ENCODE assay signal across 9 cellular contexts in genomic region chr3:81760924-81761903, GRCh38. TPM values are rescaled to one million over a fixed set of nuclear protein-coding genes. Genes with fewer than 3 reads are reported as not detected.
DNase-seq lines count a peak whose midpoint lies in the region; ATAC-seq, FAIRE-seq and TF ChIP-seq lines count a peak whose summit lies in the region.
"Had no signal": no experiment of that assay in that cellular context is flagged by ENCODE, and none has a peak within 500 bp of the region (broad histone marks: within the 10 kb centered on the region; RNA-seq: fewer than 3 reads in every experiment).

TSS of gene GBE1 (minus strand) at chr3:81761645. CDS start at chr3:81761517, 128 bp downstream.

- peak within 1 kb of the TSS; percentile 99 for H3K27ac ChIP-seq in AG04450 (ENCODE audit: low read depth, low read length)

- no peaks in the 10 kb centered on the region for H3K9me3 ChIP-seq in AG04450 (ENCODE audit: control insufficient read depth, insufficient read depth, low read length)

- TF ChIP-seq CTCF in AG04450 (IDR thresholded peaks at IDR 0.05; ENCODE audit: low read depth, low read length) (peak; percentile 59), WI38 (IDR thresholded peaks at IDR 0.05; ENCODE audit: low read depth, low read length) (peak; percentile 47), bronchial epithelial cell (IDR thresholded peaks at IDR 0.05; ENCODE audit: insufficient read depth, low read length, severe bottlenecking) (peak; percentile 45)

- H3K27me3 Mint-ChIP-seq in immature natural killer cell (ENCODE audit: low read depth in 3 of 3), result peaks cover 2 to 8% (median 5%) of the 10 kb centered on the region in 3 donors

- CTCF ChIA-PET in AG04450 (lab: Charles Lee), result interaction anchor here (1.1 to 1.4 kb wide), 2 partner anchors 93 to 151 kb away, joined by 3 to 5 read pairs; no protein-coding TSS in a partner anchor

- H3K9me3 Mint-ChIP-seq in immature natural killer cell, result no peaks in the 10 kb centered on the region

- POLR2A ChIA-PET in AG04450 (lab: Yijun Ruan, JAX), result interaction anchor here (1.0 to 1.6 kb wide), 3 partner anchors 17 to 36 kb away, joined by 4 to 12 read pairs (median 5); no protein-coding TSS in a partner anchor

- DNase-seq in AG04450 (ENCODE audit: low read depth, low spot score), result peak; percentile 77
- peak; percentile 89 for DNase-seq in NCI-H2227 (lab: John Stamatoyannopoulos, UW; ENCODE audit: unreplicated experiment)
- peak; percentile 92 for DNase-seq in bronchial epithelial cell (ENCODE audit: low read depth)
- peak; percentile 89 to 91 (median 90) for DNase-seq in immature natural killer cell
- DNase-seq in smooth muscle cell of the brain vasculature (ENCODE audit: low read depth, low spot score), result peak; percentile 66

- peak within 1 kb of the TSS; percentile 93 to 94 (median 94) for H3K4me3 Mint-ChIP-seq in immature natural killer cell

- H3K4me1 Mint-ChIP-seq in immature natural killer cell, result peaks cover 17 to 45% of the 10 kb centered on the region in 2 donors

- H3K27ac Mint-ChIP-seq in immature natural killer cell, result peak within 1 kb of the TSS; percentile 91 to 99 (median 96)

- no peak for FAIRE-seq in bronchial epithelial cell (lab: Jason Lieb, UNC)
- FAIRE-seq: colon had no signal

- ATAC-seq in GM18867 (IDR thresholded peaks at IDR 0.05; ENCODE audit: unreplicated experiment) (peak; percentile 90), HG03103 (IDR thresholded peaks at IDR 0.05; ENCODE audit: low read depth, unreplicated experiment) (peak; percentile 78)

- no peaks in the 10 kb centered on the region for H3K27me3 ChIP-seq in AG04450 (ENCODE audit: control insufficient read depth, insufficient read depth, low read length)
- no peaks in the 10 kb centered on the region for H3K27me3 ChIP-seq in bronchial epithelial cell (ENCODE audit: control insufficient read depth, insufficient read depth, low read length)

- H3K36me3 ChIP-seq in bronchial epithelial cell (ENCODE audit: control insufficient read depth, insufficient read depth, low read length), result peaks cover 2% of the 10 kb centered on the region

- H3K36me3 Mint-ChIP-seq in immature natural killer cell, result peaks cover 0 to 13% (median 5%) of the 10 kb centered on the region in 3 donors

- H3K4me3 ChIP-seq in AG04450 (ENCODE audit: low read depth, low read length), result peak within 1 kb of the TSS; percentile 77
- peak within 1 kb of the TSS; percentile 80 for H3K4me3 ChIP-seq in WI38 (ENCODE audit: low read depth, low read length)
- peak within 1 kb of the TSS; percentile 72 for H3K4me3 ChIP-seq in bronchial epithelial cell (ENCODE audit: low read depth, low read length)

RNA-seq across cellular contexts. Expression of gene GBE1, which starts in this region (rescaled TPM):
- polyA plus RNA-seq in AG04450 (2011; rRNA removed) (44.5 and 60.1 TPM in 2 replicates), immature natural killer cell (10 to 100 TPM; 12.9 to 21.7 (median 16.2) TPM)
- polyA minus RNA-seq in AG04450 (2011; rRNA and poly(A)+ RNA removed), result 28.6 and 59.5 TPM in 2 replicates
- total RNA-seq in bronchial epithelial cell, result 94.0 and 114 TPM in 2 replicates

Comparison
In these comparisons a context has a peak if more than half of its experiments do, and no peak if none do; other contexts are left out.
1. Peak in every context shown above with its lines: DNase-seq, ATAC-seq, H3K4me3 ChIP-seq and H3K27ac ChIP-seq.